ENCODE assay signal across 1 cellular context in the genomic region with DNA sequence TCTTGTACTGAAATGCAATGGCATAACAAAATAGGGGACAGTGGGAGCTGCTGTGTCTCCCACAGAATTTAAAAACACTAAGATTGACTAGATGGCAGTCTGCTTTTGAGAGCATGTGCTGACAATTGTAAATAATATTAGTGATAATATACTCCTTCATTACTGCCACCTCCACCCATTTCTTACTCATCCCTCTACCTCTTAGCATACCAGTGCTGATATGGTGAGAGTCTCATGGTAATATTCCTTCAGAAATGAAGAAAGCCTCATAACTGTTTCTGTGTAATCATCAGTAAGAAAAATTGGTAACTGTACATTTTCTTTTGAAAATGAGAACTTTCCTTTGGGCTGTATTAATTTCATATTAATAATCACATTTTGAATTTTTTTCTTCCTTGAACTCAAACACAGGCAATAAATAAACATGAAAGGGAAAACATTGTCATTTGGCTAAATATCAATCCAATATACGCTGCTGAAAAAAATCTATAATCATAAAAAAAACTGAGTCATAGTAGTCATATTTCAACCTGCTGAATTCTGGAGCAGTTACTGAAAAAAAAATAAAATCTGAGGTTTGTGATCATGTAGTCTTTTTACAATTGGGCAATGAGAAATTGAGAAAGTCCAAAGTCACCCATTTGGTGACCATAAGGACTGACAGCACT.
TF ChIP-seq lines count a peak whose summit lies in the region.

No MANE protein-coding gene starts in this region.

TF ChIP-seq in H1, 55 proteins besides CTCF, POLR2A, EP300 and RAD21:
- TF ChIP-seq PHF8 (conservative IDR thresholded peaks at IDR 0.05; ENCODE audit: low read depth, low read length) (no peak), SRF (IDR thresholded peaks at IDR 0.05; ENCODE audit: low read depth, low read length) (no peak), KDM4A (IDR thresholded peaks at IDR 0.05; ENCODE audit: low read depth, low read length, severe bottlenecking) (no peak)
TF ChIP-seq in H1: peak in this region for 0.
